ENCODE assay signal across 1 cellular context in the genomic region with DNA sequence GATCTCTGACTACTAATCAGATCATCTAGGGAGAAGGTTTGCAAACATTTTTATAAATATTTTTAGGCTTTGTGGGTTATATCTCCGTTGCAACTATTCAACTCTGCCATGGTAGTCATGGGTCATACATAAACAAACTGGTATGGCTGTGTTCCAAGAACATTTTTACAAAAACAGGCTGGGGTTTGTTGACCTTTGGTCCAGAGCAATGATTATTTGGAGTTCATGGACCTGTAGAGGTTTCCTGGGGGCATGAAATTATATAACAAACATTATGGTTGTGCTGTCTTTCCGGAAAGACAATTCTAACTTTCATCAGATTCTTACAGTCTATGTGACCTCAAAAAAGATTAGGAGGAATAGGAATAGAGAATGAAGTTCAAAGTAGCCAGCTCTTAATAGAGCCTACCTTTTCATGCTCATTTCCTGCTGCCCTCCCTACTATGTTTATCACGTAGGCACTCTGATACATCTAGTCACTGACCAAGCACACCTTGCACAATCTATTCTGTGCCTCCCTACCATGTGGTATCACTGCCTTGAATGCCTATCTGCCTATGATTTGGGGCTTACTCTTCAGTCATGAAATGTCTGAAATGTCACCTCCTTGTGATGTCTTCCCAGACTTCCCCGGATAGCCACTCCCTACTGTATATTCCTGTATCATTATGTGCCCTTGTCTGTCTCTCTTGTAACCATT.
A peak's percentile ranks its signal among the peaks of the same experiment; 100 is the strongest.
TF ChIP-seq lines count a peak whose summit lies in the region.

No MANE protein-coding gene starts in this region.

TF ChIP-seq in HepG2, 621 proteins besides CTCF, POLR2A, EP300 and RAD21 (continued from another document):
- TF ChIP-seq ZFX (CRISPR knock-in tag; IDR thresholded peaks at IDR 0.05; ENCODE audit: low read depth) (no peak), HBP1 (CRISPR knock-in tag; IDR thresholded peaks at IDR 0.05; ENCODE audit: low read depth) (peak; percentile 31; the same call in 1 of the 2 replicates), ZBTB4 (CRISPR knock-in tag; IDR thresholded peaks at IDR 0.05; ENCODE audit: borderline replicate concordance) (no peak), RXRA (CRISPR knock-in tag; IDR thresholded peaks at IDR 0.05) (peak; percentile 92; the same call in 1 of the 2 replicates), KDM4B (CRISPR knock-in tag; IDR thresholded peaks at IDR 0.05) (peak; percentile 30; the same call in 1 of the 2 replicates), ZNF501 (CRISPR knock-in tag; IDR thresholded peaks at IDR 0.05) (no peak), TFDP1 (CRISPR knock-in tag; IDR thresholded peaks at IDR 0.05; ENCODE audit: borderline replicate concordance) (peak; percentile 62; the same call in 1 of the 2 replicates), FOSL2 (CRISPR knock-in tag; IDR thresholded peaks at IDR 0.05) (peak; percentile 59), SIX4 (CRISPR knock-in tag; IDR thresholded peaks at IDR 0.05) (peak; percentile 39; the same call in 1 of the 2 replicates), ZNF441 (CRISPR knock-in tag; IDR thresholded peaks at IDR 0.05; ENCODE audit: borderline replicate concordance) (no peak), ZBTB25 (CRISPR knock-in tag; IDR thresholded peaks at IDR 0.05) (peak; percentile 85), ZNF766 (CRISPR knock-in tag; IDR thresholded peaks at IDR 0.05; ENCODE audit: borderline replicate concordance) (peak; percentile 91; the same call in 1 of the 2 replicates), ZFP1 (CRISPR knock-in tag; IDR thresholded peaks at IDR 0.05) (no peak), YEATS4 (CRISPR knock-in tag; IDR thresholded peaks at IDR 0.05; ENCODE audit: borderline replicate concordance) (peak; percentile 55; the same call in 1 of the 2 replicates), ZNF317 (CRISPR knock-in tag; IDR thresholded peaks at IDR 0.05) (peak; percentile 71; the same call in 1 of the 2 replicates), JUNB (CRISPR knock-in tag; IDR thresholded peaks at IDR 0.05; ENCODE audit: borderline replicate concordance) (no peak), ZMYM4 (CRISPR knock-in tag; IDR thresholded peaks at IDR 0.05) (peak; percentile 85), SOX6 (IDR thresholded peaks at IDR 0.05) (no peak), SOX6 (CRISPR knock-in tag; IDR thresholded peaks at IDR 0.05) (peak; percentile 95), BCL6 (CRISPR knock-in tag; IDR thresholded peaks at IDR 0.05) (peak; percentile 94), TAF15 (IDR thresholded peaks at IDR 0.05; ENCODE audit: low read depth, low read length, poor library complexity, severe bottlenecking) (no peak), JUND (CRISPR knock-in tag; IDR thresholded peaks at IDR 0.05) (0 out of 2 replicates have a peak, but pooled peaks have one; percentile 48), ZNF660 (CRISPR knock-in tag; IDR thresholded peaks at IDR 0.05; ENCODE audit: borderline replicate concordance, low read depth) (no peak), ETV5 (CRISPR knock-in tag; IDR thresholded peaks at IDR 0.05; ENCODE audit: borderline replicate concordance) (peak; percentile 92), HNF4G (IDR thresholded peaks at IDR 0.05; ENCODE audit: borderline replicate concordance, low read depth, low read length) (peak; percentile 98), HNF4G (CRISPR knock-in tag; IDR thresholded peaks at IDR 0.05; ENCODE audit: borderline replicate concordance, low read depth) (peak; percentile 93; the same call in 1 of the 2 replicates), NFIC (IDR thresholded peaks at IDR 0.05; ENCODE audit: low read length) (peak; percentile 99), HIVEP1 (CRISPR knock-in tag; IDR thresholded peaks at IDR 0.05) (no peak), PHF20 (CRISPR knock-in tag; IDR thresholded peaks at IDR 0.05) (no peak), PBX2 (CRISPR knock-in tag; IDR thresholded peaks at IDR 0.05) (0 out of 2 replicates have a peak, but pooled peaks have one; percentile 18), ZNF558 (CRISPR knock-in tag; IDR thresholded peaks at IDR 0.05; ENCODE audit: borderline replicate concordance) (no peak)
- TF ChIP-seq, protein P1, sequence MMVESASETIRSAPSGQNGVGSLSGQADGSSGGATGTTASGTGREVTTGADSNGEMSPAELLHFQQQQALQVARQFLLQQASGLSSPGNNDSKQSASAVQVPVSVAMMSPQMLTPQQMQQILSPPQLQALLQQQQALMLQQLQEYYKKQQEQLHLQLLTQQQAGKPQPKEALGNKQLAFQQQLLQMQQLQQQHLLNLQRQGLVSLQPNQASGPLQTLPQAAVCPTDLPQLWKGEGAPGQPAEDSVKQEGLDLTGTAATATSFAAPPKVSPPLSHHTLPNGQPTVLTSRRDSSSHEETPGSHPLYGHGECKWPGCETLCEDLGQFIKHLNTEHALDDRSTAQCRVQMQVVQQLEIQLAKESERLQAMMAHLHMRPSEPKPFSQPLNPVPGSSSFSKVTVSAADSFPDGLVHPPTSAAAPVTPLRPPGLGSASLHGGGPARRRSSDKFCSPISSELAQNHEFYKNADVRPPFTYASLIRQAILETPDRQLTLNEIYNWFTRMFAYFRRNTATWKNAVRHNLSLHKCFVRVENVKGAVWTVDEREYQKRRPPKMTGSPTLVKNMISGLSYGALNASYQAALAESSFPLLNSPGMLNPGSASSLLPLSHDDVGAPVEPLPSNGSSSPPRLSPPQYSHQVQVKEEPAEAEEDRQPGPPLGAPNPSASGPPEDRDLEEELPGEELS (CRISPR knock-in tag; IDR thresholded peaks at IDR 0.05) = peak; percentile 95
- TF ChIP-seq, protein P2, sequence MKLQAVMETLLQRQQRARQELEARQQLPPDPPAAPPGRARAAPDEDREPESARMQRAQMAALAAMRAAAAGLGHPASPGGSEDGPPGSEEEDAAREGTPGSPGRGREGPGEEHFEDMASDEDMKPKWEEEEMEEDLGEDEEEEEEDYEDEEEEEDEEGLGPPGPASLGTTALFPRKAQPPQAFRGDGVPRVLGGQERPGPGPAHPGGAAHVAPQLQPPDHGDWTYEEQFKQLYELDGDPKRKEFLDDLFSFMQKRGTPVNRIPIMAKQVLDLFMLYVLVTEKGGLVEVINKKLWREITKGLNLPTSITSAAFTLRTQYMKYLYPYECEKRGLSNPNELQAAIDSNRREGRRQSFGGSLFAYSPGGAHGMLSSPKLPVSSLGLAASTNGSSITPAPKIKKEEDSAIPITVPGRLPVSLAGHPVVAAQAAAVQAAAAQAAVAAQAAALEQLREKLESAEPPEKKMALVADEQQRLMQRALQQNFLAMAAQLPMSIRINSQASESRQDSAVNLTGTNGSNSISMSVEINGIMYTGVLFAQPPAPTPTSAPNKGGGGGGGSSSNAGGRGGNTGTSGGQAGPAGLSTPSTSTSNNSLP (IDR thresholded peaks at IDR 0.05; ENCODE audit: low read depth, low read length) = peak; percentile 79
- TF ChIP-seq, protein P3, sequence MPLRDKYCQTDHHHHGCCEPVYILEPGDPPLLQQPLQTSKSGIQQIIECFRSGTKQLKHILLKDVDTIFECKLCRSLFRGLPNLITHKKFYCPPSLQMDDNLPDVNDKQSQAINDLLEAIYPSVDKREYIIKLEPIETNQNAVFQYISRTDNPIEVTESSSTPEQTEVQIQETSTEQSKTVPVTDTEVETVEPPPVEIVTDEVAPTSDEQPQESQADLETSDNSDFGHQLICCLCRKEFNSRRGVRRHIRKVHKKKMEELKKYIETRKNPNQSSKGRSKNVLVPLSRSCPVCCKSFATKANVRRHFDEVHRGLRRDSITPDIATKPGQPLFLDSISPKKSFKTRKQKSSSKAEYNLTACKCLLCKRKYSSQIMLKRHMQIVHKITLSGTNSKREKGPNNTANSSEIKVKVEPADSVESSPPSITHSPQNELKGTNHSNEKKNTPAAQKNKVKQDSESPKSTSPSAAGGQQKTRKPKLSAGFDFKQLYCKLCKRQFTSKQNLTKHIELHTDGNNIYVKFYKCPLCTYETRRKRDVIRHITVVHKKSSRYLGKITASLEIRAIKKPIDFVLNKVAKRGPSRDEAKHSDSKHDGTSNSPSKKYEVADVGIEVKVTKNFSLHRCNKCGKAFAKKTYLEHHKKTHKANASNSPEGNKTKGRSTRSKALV (CRISPR knock-in tag; IDR thresholded peaks at IDR 0.05) = peak; percentile 66; the same call in 1 of the 2 replicates
TF ChIP-seq in HepG2: peak in this region for 228.
